14 cellular contexts compared by ENCODE assay signal in the genomic region with DNA sequence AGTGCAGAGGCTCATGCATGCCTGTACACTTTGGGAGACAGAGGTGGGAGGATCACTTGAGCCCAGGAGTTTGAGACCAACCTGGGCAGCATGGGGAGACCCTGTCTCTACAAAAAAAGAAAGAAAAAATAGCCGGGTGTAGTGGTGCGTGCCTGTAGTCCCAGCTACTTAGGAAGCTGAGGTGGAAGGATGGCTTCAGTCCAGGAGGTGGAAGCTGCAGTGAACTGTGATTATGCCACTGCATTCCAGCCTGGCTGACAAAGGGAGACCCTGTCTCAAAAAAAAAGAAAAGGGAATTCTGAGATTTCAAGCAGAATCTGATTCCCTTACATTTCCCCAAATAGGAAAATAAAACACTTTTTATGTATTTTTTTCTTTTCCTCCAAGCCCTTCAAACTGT.
"Had no signal": no experiment of that assay in that cellular context is flagged by ENCODE, and none has a peak within 500 bp of the region (broad histone marks: within the 10 kb centered on the region; RNA-seq: fewer than 3 reads in every experiment).

No MANE protein-coding gene starts in this region.

- H2AFZ ChIP-seq: hepatocyte had no signal

- H3K27me3 Mint-ChIP-seq: brain had no signal

- H3K36me3 ChIP-seq: adrenal gland, upper lobe of left lung had no signal

- H3K9me3 Mint-ChIP-seq: brain; naive thymus-derived CD4-positive, alpha-beta T cell; T-helper 1 cell treated with Interleukin-12 subunit alpha and Interleukin-12 subunit beta and Interleukin-4 antibody, amounts not matched to agents 30 μg/mL and 1 μg/mL, for 36 hours had no signal

- H3K4me2 ChIP-seq: hepatocyte had no signal

- H3K9me3 ChIP-seq: adrenal gland, upper lobe of left lung had no signal

- H3K36me3 Mint-ChIP-seq: brain; naive thymus-derived CD4-positive, alpha-beta T cell had no signal

- H3K27me3 ChIP-seq: adrenal gland, hepatocyte, upper lobe of left lung had no signal

- H3K27ac ChIP-seq: adrenal gland, hepatocyte had no signal

- H3K79me2 ChIP-seq: hepatocyte had no signal

- H3K4me3 ChIP-seq: adrenal gland, hepatocyte, lung, skin epidermis, upper lobe of left lung had no signal

- ATAC-seq: naive thymus-derived CD4-positive, alpha-beta T cell; Right ventricle myocardium inferior had no signal

- H3K27ac Mint-ChIP-seq: brain; naive thymus-derived CD4-positive, alpha-beta T cell; T-helper 1 cell treated with Interleukin-12 subunit alpha and Interleukin-12 subunit beta and Interleukin-4 antibody, amounts not matched to agents 30 μg/mL and 1 μg/mL, for 36 hours had no signal

- H3K4me3 Mint-ChIP-seq: brain; naive thymus-derived CD4-positive, alpha-beta T cell; T-helper 1 cell treated with Interleukin-12 subunit alpha and Interleukin-12 subunit beta and Interleukin-4 antibody, amounts not matched to agents 30 μg/mL and 1 μg/mL, for 36 hours had no signal

- DNase-seq: activated CD4-positive, alpha-beta T cell treated with anti-CD3 and anti-CD28 coated beads for 48 hours; activated naive CD4-positive, alpha-beta T cell treated with anti-CD3 and anti-CD28 coated beads, Interleukin-2, amount 50 U/mL, for 16 hours; adrenal gland; foreskin melanocyte; kidney; naive thymus-derived CD4-positive, alpha-beta T cell; nucleus accumbens; upper lobe of left lung had no signal
